In the genomic region with DNA sequence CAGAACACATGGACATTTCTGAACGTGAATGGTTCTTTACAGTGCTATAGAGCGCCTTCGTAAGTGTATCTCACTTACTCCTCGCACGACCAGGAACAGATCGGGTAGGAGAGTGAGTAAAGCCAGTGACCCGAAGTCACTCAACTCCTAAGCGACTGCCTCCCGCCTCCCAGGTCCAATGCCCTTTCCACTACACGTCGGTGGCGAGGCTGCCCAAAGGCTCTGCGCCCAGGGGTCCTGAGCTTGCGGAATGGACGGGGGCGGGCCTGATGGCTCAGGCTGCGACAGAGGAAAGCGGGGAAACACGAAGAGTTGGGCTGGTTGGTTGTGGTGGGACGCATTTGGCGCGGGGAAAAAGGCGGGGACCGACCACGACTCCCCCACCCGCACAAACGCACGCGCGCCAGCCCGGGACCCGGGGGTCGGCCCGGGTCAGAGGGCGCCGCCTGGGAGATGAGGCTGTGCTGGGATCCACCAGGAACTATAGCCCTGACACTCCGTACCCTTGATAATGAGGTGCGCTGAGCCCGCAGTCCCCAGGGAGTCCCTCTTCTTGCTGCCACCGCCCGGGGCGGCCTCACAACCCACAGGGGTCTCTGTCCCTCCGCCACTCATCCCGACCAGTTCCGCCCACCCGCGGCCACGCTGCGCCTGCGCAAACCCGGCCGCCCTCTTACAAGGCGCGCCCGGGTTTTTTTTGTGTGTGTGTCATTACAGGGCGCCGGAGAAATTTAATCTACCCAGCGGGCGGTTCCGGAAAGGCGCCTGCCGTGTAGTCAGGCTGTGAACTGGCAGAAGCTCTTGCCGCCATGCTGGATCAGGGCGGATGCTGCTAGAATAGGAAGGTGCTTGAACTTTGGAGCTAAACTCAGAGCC, we compare ENCODE assay signal across 8 cellular contexts. TPM values are rescaled to one million over a fixed set of nuclear protein-coding genes. Genes with fewer than 3 reads are reported as not detected.
DNase-seq lines count a peak whose midpoint lies in the region; ATAC-seq, FAIRE-seq and TF ChIP-seq lines count a peak whose summit lies in the region.

A gene with protein sequence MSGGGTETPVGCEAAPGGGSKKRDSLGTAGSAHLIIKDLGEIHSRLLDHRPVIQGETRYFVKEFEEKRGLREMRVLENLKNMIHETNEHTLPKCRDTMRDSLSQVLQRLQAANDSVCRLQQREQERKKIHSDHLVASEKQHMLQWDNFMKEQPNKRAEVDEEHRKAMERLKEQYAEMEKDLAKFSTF (minus strand): TSS at position 628 of the 876 bp plus-strand sequence. CDS start 13 bp downstream, at position 615.

- H3K4me1 ChIP-seq in pancreas (peaks cover 0 to 7% (median 5%) of the 10 kb centered on the region in 3 donors), tibial artery (peaks cover 0 to 7% (median 3%) of the 10 kb centered on the region in 4 donors)

- FAIRE-seq in pancreas (lab: Jason Lieb, UNC) = peak; percentile 20

- H3K27me3 ChIP-seq in pancreas (no peaks in the 10 kb centered on the region), tibial artery (no peaks in the 10 kb centered on the region)

- TF ChIP-seq CTCF in GM12865 (IDR thresholded peaks at IDR 0.05; ENCODE audit: insufficient read depth, low read depth, low read length, missing control alignments) (no peak), pancreas (IDR thresholded peaks at IDR 0.05) (no peak), tibial artery (IDR thresholded peaks at IDR 0.05) (peak in 1 of 2 experiments; percentile 27)

- intact Hi-C loops in Right ventricle myocardium superior (cut with DNase I) = no loop called here
- intact Hi-C loops in pancreas (cut with DNase I) = no loop called here
- intact Hi-C loops in tibial artery (cut with DNase I; ENCODE audit: low total_unique reads) = loop anchor here (5.0 to 10.0 kb wide), 2 partner anchors 149 to 337 kb away; a partner anchor contains a TSS

- peak within 1 kb of the TSS; percentile 49 to 84 (median 78) for H3K27ac ChIP-seq in pancreas
- H3K27ac ChIP-seq in tibial artery = peak within 1 kb of the TSS; percentile 94 to 97

- H3K4me3 ChIP-seq in GM12865 (ENCODE audit: low read depth, low read length) = peak within 1 kb of the TSS; percentile 77
- peak within 1 kb of the TSS; percentile 69 to 88 (median 71) for H3K4me3 ChIP-seq in pancreas
- H3K4me3 ChIP-seq in tibial artery = peak within 1 kb of the TSS; percentile 94 to 97

- ATAC-seq in HG02759 (IDR thresholded peaks at IDR 0.05; ENCODE audit: unreplicated experiment) (peak; percentile 83), Right ventricle myocardium superior (ENCODE audit: poor library complexity) (peak; percentile 99), pancreas (peak; percentile 96 to 99 (median 99))

- H3K36me3 ChIP-seq in pancreas (no peaks in the 10 kb centered on the region), tibial artery (peaks cover 0 to 18% (median 7%) of the 10 kb centered on the region in 3 donors)

- DNase-seq in GM12865 (ENCODE audit: low read depth) (peak; percentile 98), NCI-H1417 (lab: John Stamatoyannopoulos, UW) (peak; percentile 96 to 99 (median 98)), SW 1271 (lab: John Stamatoyannopoulos, UW) (peak; percentile 96 to 98), Right ventricle myocardium superior (peak; percentile 98), pancreas (peak; percentile 94 to 98 (median 96)), tibial artery (peak; percentile 98)
- peak; percentile 95 for DNase-seq in activated naive CD8-positive, alpha-beta T cell treated with anti-CD3 and anti-CD28 coated beads, Interleukin-2, amount 50 U/mL, for 16 hours (ENCODE audit: low read depth, low spot score)

- 1% methylated on average over 58 to 64 of the region's 64 CpGs for WGBS in pancreas, 2 donors

- H3K9me3 ChIP-seq in pancreas = no peaks in the 10 kb centered on the region
- H3K9me3 ChIP-seq in tibial artery = no peaks in the 10 kb centered on the region

RNA-seq across cellular contexts. Expression of the gene that starts here (rescaled TPM):
- total RNA-seq in Right ventricle myocardium superior (9.9 TPM), pancreas (1 to 10 TPM; 3.2 to 9.0 (median 5.3) TPM)
- polyA plus RNA-seq in pancreas = 1 to 10 TPM; 2.6 to 4.8 TPM

Comparison
In these comparisons a context has a peak if more than half of its experiments do, and no peak if none do; other contexts are left out.
1. Peak in every context shown above with its lines: DNase-seq, ATAC-seq, H3K4me3 ChIP-seq and H3K27ac ChIP-seq.